In genomic region chr11:134981824-134982223, GRCh38 we compare ENCODE assay signal across 28 cellular contexts.
"Had no signal": no experiment of that assay in that cellular context is flagged by ENCODE, and none has a peak within 500 bp of the region (broad histone marks: within the 10 kb centered on the region; RNA-seq: fewer than 3 reads in every experiment).

No MANE protein-coding gene starts in this region.

- H3K4me1 Mint-ChIP-seq: naive B cell; stimulated activated naive B cell treated with anti-CD40 and anti-IgM and Interleukin-4, amounts not matched to agents 10 μg/mL and 1 μg/mL and 100 μg/mL, for 72 hours had no signal

- H3K27ac Mint-ChIP-seq: naive B cell; natural killer cell; nephron; progenitor cell of endocrine pancreas; stimulated activated effector memory CD8-positive, alpha-beta T cell treated with anti-CD3 and anti-CD28 coated beads, Interleukin-12 subunit alpha, Interleukin-12 subunit beta, amount 100 ng/mL, for 72 hours; stimulated activated naive B cell treated with anti-CD40 and anti-IgM and Interleukin-4, amounts not matched to agents 10 μg/mL and 1 μg/mL and 100 μg/mL, for 72 hours; stimulated activated naive CD8-positive, alpha-beta T cell treated with anti-CD3 and anti-CD28 coated beads, Interleukin-15, Interleukin-2, amounts not matched to agents 100 ng/mL and 50 ng/mL, for 24 hours had no signal

- H3K27ac ChIP-seq: neutrophil, ovary, parathyroid adenoma, psoas muscle, right lobe of liver, sigmoid colon, stomach, thoracic aorta, thyroid gland, tibial nerve, upper lobe of left lung had no signal

- DNase-seq: naive B cell; natural killer cell; nucleus accumbens; ovary; posterior cingulate gyrus; psoas muscle; right cardiac atrium; right lobe of liver; sigmoid colon; small intestine; stimulated activated CD4-positive, alpha-beta T cell treated with anti-CD3 and anti-CD28 coated beads, Interleukin-15, amount 100 ng/mL, for 24 hours; stimulated activated CD4-positive, alpha-beta T cell treated with anti-CD3 and anti-CD28 coated beads, Interleukin-2, amount 100 ng/mL, for 24 hours; stimulated activated CD4-positive, alpha-beta T cell treated with anti-CD3 and anti-CD28 coated beads, Interleukin-2, amount 100 ng/mL, for 48 hours; stimulated activated CD4-positive, alpha-beta T cell treated with anti-CD3 and anti-CD28 coated beads, Interleukin-4, amount 100 ng/mL, for 24 hours; stimulated activated naive B cell treated with anti-CD40 and anti-IgM and Interleukin-4, amounts not matched to agents 10 μg/mL and 1 μg/mL and 100 μg/mL, for 72 hours; stimulated activated naive CD4-positive, alpha-beta T cell treated with Interleukin-2 at 50 U/mL for 16 hours; stomach; thyroid gland; trophoblast cell; upper lobe of left lung had no signal

- H3K36me3 Mint-ChIP-seq: naive B cell; natural killer cell; stimulated activated effector memory CD8-positive, alpha-beta T cell treated with anti-CD3 and anti-CD28 coated beads, Interleukin-12 subunit alpha, Interleukin-12 subunit beta, amount 100 ng/mL, for 72 hours; stimulated activated naive B cell treated with anti-CD40 and anti-IgM and Interleukin-4, amounts not matched to agents 10 μg/mL and 1 μg/mL and 100 μg/mL, for 72 hours had no signal

- H3K36me3 ChIP-seq: neutrophil, ovary, right lobe of liver, sigmoid colon, stomach, thoracic aorta, thyroid gland, tibial nerve, upper lobe of left lung had no signal

- H2AFZ ChIP-seq: parathyroid adenoma had no signal

- H3K9ac ChIP-seq: parathyroid adenoma had no signal

- H3K27me3 ChIP-seq: neutrophil, ovary, right lobe of liver, thyroid gland, tibial nerve, upper lobe of left lung had no signal

- H3K4me3 Mint-ChIP-seq: naive B cell; natural killer cell; nephron; stimulated activated effector memory CD8-positive, alpha-beta T cell treated with anti-CD3 and anti-CD28 coated beads, Interleukin-12 subunit alpha, Interleukin-12 subunit beta, amount 100 ng/mL, for 72 hours; stimulated activated naive B cell treated with anti-CD40 and anti-IgM and Interleukin-4, amounts not matched to agents 10 μg/mL and 1 μg/mL and 100 μg/mL, for 72 hours; stimulated activated naive CD8-positive, alpha-beta T cell treated with anti-CD3 and anti-CD28 coated beads, Interleukin-15, Interleukin-2, amounts not matched to agents 100 ng/mL and 50 ng/mL, for 24 hours had no signal

- H3K9me3 ChIP-seq: neutrophil, ovary, psoas muscle, right lobe of liver, sigmoid colon, stomach, thoracic aorta, thyroid gland, tibial nerve, upper lobe of left lung had no signal

- H3K79me2 ChIP-seq: parathyroid adenoma had no signal

- H3K9me3 Mint-ChIP-seq: natural killer cell; nephron; stimulated activated effector memory CD8-positive, alpha-beta T cell treated with anti-CD3 and anti-CD28 coated beads, Interleukin-12 subunit alpha, Interleukin-12 subunit beta, amount 100 ng/mL, for 72 hours; stimulated activated naive B cell treated with anti-CD40 and anti-IgM and Interleukin-4, amounts not matched to agents 10 μg/mL and 1 μg/mL and 100 μg/mL, for 72 hours; stimulated activated naive CD8-positive, alpha-beta T cell treated with anti-CD3 and anti-CD28 coated beads, Interleukin-15, Interleukin-2, amounts not matched to agents 100 ng/mL and 50 ng/mL, for 24 hours had no signal

- H3K4me1 ChIP-seq: parathyroid adenoma, psoas muscle, right lobe of liver, sigmoid colon, stomach, thyroid gland, tibial nerve, upper lobe of left lung had no signal

- H3K4me3 ChIP-seq: ovary, psoas muscle, right lobe of liver, sigmoid colon, stomach, thoracic aorta, thyroid gland, tibial nerve, upper lobe of left lung had no signal

- ATAC-seq: natural killer cell; psoas muscle; right cardiac atrium; stimulated activated effector memory CD8-positive, alpha-beta T cell treated with anti-CD3 and anti-CD28 coated beads, Interleukin-12 subunit alpha, Interleukin-12 subunit beta, amount 100 ng/mL, for 72 hours; stimulated activated naive B cell treated with anti-CD40 and anti-IgM and Interleukin-4, amounts not matched to agents 10 μg/mL and 1 μg/mL and 100 μg/mL, for 72 hours had no signal
